Comparison of ENCODE assay signal across 1 cellular context in genomic region chr10:69367469-69367868, GRCh38.
TF ChIP-seq lines count a peak whose summit lies in the region.

No MANE protein-coding gene starts in this region.

TF ChIP-seq in IMR-90, 13 proteins besides CTCF, POLR2A, EP300 and RAD21 (continued from another document):
- TF ChIP-seq CEBPB (IDR thresholded peaks at IDR 0.05; ENCODE audit: low read depth, low read length) (no peak), MAZ (IDR thresholded peaks at IDR 0.05; ENCODE audit: borderline replicate concordance, low read depth, low read length) (no peak), SMC3 (IDR thresholded peaks at IDR 0.05; ENCODE audit: low read depth, low read length) (no peak), RFX5 (IDR thresholded peaks at IDR 0.05; ENCODE audit: low read depth, low read length) (no peak), USF2 (IDR thresholded peaks at IDR 0.05; ENCODE audit: low read depth, low read length) (no peak), NFE2L2 (IDR thresholded peaks at IDR 0.05; ENCODE audit: low read depth, low read length) (no peak)
